9 cellular contexts compared by ENCODE assay signal in genomic region chr16:85652431-85653221, GRCh38. TPM values are rescaled to one million over a fixed set of nuclear protein-coding genes. Genes with fewer than 3 reads are reported as not detected.
DNase-seq lines count a peak whose midpoint lies in the region; ATAC-seq and TF ChIP-seq lines count a peak whose summit lies in the region.
"Had no signal": no experiment of that assay in that cellular context is flagged by ENCODE, and none has a peak within 500 bp of the region (broad histone marks: within the 10 kb centered on the region; RNA-seq: fewer than 3 reads in every experiment).

No MANE protein-coding gene starts in this region.

- BruUV-seq in mammary epithelial cell (replicated peaks; lab: Mats Ljungman, UMichigan) = no TSS peak

- CTCF ChIA-PET in mammary epithelial cell (lab: Charles Lee; ENCODE audit: low non-redundant PET) = no interaction called here

- in situ Hi-C loops in T47D (cut with HindIII; ENCODE audit: low pct_unique_long_range_greater_than_20kb, low sequenced_read_pairs) = no loop called here
- in situ Hi-C loops in mammary epithelial cell (cut with MboI; ENCODE audit: low sequenced_read_pairs in 2 of 2) = no loop called here

- H4K20me1 ChIP-seq in mammary epithelial cell (ENCODE audit: insufficient read depth, low read length) = peaks cover 3% of the 10 kb centered on the region

- dilution Hi-C loops in mammary epithelial cell (cut with HindIII; ENCODE audit: low sequenced_read_pairs) = no loop called here

- peaks cover 17% of the 10 kb centered on the region for H3K36me3 Mint-ChIP-seq in nephron progenitor cell (ENCODE audit: low read depth)

- H3K27me3 ChIP-seq in mammary epithelial cell (ENCODE audit: insufficient read depth, low read length) = no peaks in the 10 kb centered on the region

- 90% methylated on average over 19 of the region's 35 CpGs for WGBS in mammary epithelial cell (ENCODE audit: low coverage, missing lambda C conversion rate)

- H3K27ac ChIP-seq in mammary epithelial cell (ENCODE audit: insufficient read depth, low read depth, low read length) = no peak overlapping the region
- H3K27ac ChIP-seq: VCaP had no signal

- no peaks in the 10 kb centered on the region for H3K4me1 ChIP-seq in mammary epithelial cell (ENCODE audit: insufficient read depth, low read length)

- H3K4me1 Mint-ChIP-seq in nephron progenitor cell = peaks cover 26% of the 10 kb centered on the region

- no peak overlapping the region for H3K4me3 Mint-ChIP-seq in nephron progenitor cell

- H3K4me2 ChIP-seq in mammary epithelial cell (ENCODE audit: insufficient read depth, low read depth, low read length) = no peak overlapping the region

- TF ChIP-seq CTCF in mammary epithelial cell (conservative IDR thresholded peaks at IDR 0.05 in 1 of 2, IDR thresholded peaks at IDR 0.05 in 1 of 2; ENCODE audit: extremely low read depth in 1 of 2, insufficient read depth in 1 of 2, low read depth in 1 of 2, low read length in 2 of 2) (no peak), nephron progenitor cell (IDR thresholded peaks at IDR 0.05) (no peak)

- peak overlapping the region; percentile 54 for H3K27ac Mint-ChIP-seq in nephron progenitor cell

- H3K9me3 ChIP-seq in mammary epithelial cell (replicated peaks; ENCODE audit: insufficient read depth, low read length) = no peaks in the 10 kb centered on the region

- intact Hi-C loops in mammary epithelial cell (cut with micrococcal nuclease) = no loop called here

- H3K9me3 Mint-ChIP-seq in nephron progenitor cell = no peaks in the 10 kb centered on the region

- TF ChIP-seq POLR2A in erythroblast (IDR thresholded peaks at IDR 0.05; ENCODE audit: low read length) = no peak

- no peak overlapping the region for H2AFZ ChIP-seq in mammary epithelial cell (ENCODE audit: low read depth, low read length)

- H3K4me3 ChIP-seq in mammary epithelial cell (replicated peaks in 1 of 3; ENCODE audit: insufficient read depth in 1 of 3, low read depth in 2 of 3, low read length in 3 of 3) = no peak overlapping the region

- ATAC-seq in GM19455 (IDR thresholded peaks at IDR 0.05; ENCODE audit: unreplicated experiment) (no peak), HG03432 (IDR thresholded peaks at IDR 0.05; ENCODE audit: unreplicated experiment) (no peak), HG02981 (IDR thresholded peaks at IDR 0.05; ENCODE audit: unreplicated experiment) (no peak)

- H3K9ac ChIP-seq in mammary epithelial cell (ENCODE audit: insufficient read depth, low read length) = no peak overlapping the region

- peak; percentile 66 to 87 for DNase-seq in T47D (ENCODE audit: low read depth in 1 of 2, low spot score in 1 of 2)
- DNase-seq in mammary epithelial cell = no peak
- DNase-seq in RPMI8226 = peak; percentile 35
- DNase-seq in erythroblast (lab: John Stamatoyannopoulos, UW) = peak; percentile 75 to 81
- DNase-seq in nephron progenitor cell = peak; percentile 73

- no peaks in the 10 kb centered on the region for H3K79me2 ChIP-seq in mammary epithelial cell (ENCODE audit: insufficient read depth, low read length)

- H3K36me3 ChIP-seq in mammary epithelial cell (ENCODE audit: insufficient read depth, low read length) = no peaks in the 10 kb centered on the region

- H3K27me3 Mint-ChIP-seq in nephron progenitor cell (ENCODE audit: low read depth, poor library complexity) = no peaks in the 10 kb centered on the region

RNA-seq across cellular contexts. Expression of gene GINS2, which starts 36.1 kb away (rescaled TPM):
- total RNA-seq in mammary epithelial cell = 10 to 100 TPM in 1 of 2 donors, 1 to 10 TPM in 1; 1.5 to 32.5 TPM
- 23.2 TPM for polyA plus RNA-seq in mammary epithelial cell
- 8.8 TPM for polyA minus RNA-seq in mammary epithelial cell

RNA-seq across cellular contexts. Expression of gene GSE1, which starts 39.5 kb away (rescaled TPM):
- total RNA-seq in mammary epithelial cell = 10 to 100 TPM; 19.3 to 24.3 TPM
- 5.2 TPM for polyA plus RNA-seq in mammary epithelial cell
- polyA minus RNA-seq in mammary epithelial cell = 8.5 TPM
